2 cellular contexts compared by ENCODE assay signal in the genomic region with DNA sequence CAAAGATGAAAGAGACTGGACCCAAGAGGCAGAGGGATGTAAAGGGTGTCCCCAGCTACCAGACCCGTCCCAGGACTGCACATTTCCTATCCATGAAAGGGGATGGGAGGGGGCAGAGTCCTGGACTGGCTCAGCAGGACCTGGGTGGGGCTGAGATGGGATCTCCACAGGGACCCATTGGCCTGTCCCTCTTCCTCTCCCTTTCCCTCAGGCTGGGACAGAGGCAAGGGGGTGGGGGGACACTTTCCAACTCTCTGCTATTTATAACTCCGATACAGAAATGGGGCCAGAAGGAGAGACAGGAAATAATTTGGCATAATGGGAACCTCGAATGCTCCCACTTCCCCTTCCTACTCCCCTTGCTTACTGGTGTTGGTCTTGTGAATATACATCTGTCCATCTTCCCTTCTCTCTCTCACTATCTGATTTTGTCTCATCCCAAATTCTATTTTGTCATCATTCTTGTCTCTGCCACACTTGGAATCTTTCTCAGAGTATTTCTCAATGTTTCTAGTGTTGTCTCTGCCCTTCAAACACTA.
TF ChIP-seq lines count a peak whose summit lies in the region.

No MANE protein-coding gene starts in this region.

TF ChIP-seq in A549, 52 proteins besides CTCF, POLR2A, EP300 and RAD21:
- no peak for TF ChIP-seq MAFK (IDR thresholded peaks at IDR 0.05; ENCODE audit: partially characterized antibody)
- TF ChIP-seq SREBF2 (IDR thresholded peaks at IDR 0.05) = no peak
- no peak for TF ChIP-seq ZSCAN20 (CRISPR knock-in tag; IDR thresholded peaks at IDR 0.05)
- no peak for TF ChIP-seq BHLHE40 (IDR thresholded peaks at IDR 0.05; ENCODE audit: low read depth, low read length)
- TF ChIP-seq NPAS2 (CRISPR knock-in tag; IDR thresholded peaks at IDR 0.05; ENCODE audit: borderline replicate concordance) = no peak
- no peak for TF ChIP-seq KDM1A (IDR thresholded peaks at IDR 0.05; ENCODE audit: low read depth)
- TF ChIP-seq, protein P1, sequence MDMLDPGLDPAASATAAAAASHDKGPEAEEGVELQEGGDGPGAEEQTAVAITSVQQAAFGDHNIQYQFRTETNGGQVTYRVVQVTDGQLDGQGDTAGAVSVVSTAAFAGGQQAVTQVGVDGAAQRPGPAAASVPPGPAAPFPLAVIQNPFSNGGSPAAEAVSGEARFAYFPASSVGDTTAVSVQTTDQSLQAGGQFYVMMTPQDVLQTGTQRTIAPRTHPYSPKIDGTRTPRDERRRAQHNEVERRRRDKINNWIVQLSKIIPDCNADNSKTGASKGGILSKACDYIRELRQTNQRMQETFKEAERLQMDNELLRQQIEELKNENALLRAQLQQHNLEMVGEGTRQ (IDR thresholded peaks at IDR 0.05) = no peak

TF ChIP-seq in IMR-90, 13 proteins besides CTCF, POLR2A, EP300 and RAD21:
- TF ChIP-seq, protein P2, sequence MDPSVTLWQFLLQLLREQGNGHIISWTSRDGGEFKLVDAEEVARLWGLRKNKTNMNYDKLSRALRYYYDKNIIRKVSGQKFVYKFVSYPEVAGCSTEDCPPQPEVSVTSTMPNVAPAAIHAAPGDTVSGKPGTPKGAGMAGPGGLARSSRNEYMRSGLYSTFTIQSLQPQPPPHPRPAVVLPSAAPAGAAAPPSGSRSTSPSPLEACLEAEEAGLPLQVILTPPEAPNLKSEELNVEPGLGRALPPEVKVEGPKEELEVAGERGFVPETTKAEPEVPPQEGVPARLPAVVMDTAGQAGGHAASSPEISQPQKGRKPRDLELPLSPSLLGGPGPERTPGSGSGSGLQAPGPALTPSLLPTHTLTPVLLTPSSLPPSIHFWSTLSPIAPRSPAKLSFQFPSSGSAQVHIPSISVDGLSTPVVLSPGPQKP (IDR thresholded peaks at IDR 0.05; ENCODE audit: borderline replicate concordance, low read depth, low read length) = no peak
